8 cellular contexts compared by ENCODE assay signal in the genomic region with DNA sequence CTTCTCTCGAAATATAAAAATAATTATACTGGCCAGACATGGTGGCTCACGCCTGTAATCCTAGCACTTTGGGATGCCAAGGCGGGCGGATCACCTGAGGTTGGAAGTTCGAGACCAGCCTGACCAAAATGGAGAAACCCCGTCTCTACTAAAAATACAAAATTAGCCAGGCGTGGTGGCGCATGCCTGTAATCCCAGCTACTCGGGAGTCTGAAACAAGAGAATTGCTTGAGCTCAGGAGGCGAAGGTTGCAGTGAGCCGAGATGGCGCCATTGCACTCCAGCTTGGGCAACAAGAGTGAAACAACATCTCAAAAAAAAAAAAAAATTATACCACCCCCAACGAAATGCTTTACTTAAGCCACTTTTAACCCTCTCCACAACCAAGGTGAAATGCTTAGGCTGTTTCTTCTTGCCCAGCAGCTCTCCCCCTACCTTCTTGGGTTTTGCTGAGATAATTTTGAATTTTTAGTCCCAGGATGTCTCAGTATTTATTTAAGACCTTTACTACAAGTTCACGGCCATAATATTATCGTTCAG. TPM values are rescaled to one million over a fixed set of nuclear protein-coding genes. Genes with fewer than 3 reads are reported as not detected.
A peak's percentile ranks its signal among the peaks of the same experiment; 100 is the strongest.
DNase-seq lines count a peak whose midpoint lies in the region; TF ChIP-seq lines count a peak whose summit lies in the region.
"Not testable (repeated sequence)": the region's sequence is repeated elsewhere in the genome, so short reads cannot be mapped to it uniquely, and the experiment has no call there.

No MANE protein-coding gene starts in this region.

- not testable (repeated sequence) for H3K27me3 ChIP-seq in CD8-positive, alpha-beta memory T cell (ENCODE audit: insufficient read depth, low read length, poor library complexity, severe bottlenecking); HUES64 (ENCODE audit: insufficient read depth, low read length); mesenchymal stem cell (ENCODE audit: control insufficient read depth in 1 of 2, insufficient read depth in 1 of 2, low read length in 2 of 2); ovary; stomach smooth muscle (ENCODE audit: control insufficient read depth in 1 of 2, insufficient read depth in 2 of 2, low read length in 2 of 2)

- not testable (repeated sequence) for H3K14ac ChIP-seq in mesenchymal stem cell (ENCODE audit: low read length in 2 of 2)

- DNase-seq in CD8-positive, alpha-beta memory T cell; T-helper 2 cell treated with Interferon-gamma antibody and Interleukin-4, amounts not matched to agents 5 μg/mL and 100 μg/mL, for 36 hours (ENCODE audit: low spot score); fibroblast of pulmonary artery (ENCODE audit: low read depth); mesenchymal stem cell; ovary: not testable (repeated sequence)

- POLR2A ChIA-PET in CD8-positive, alpha-beta memory T cell (lab: Charles Lee), result interaction anchor here (0.6 to 2.7 kb wide), 3 partner anchors 7 to 1354 kb away, joined by 4 to 25 read pairs (median 22); partner anchors contain the start of genes HNRNPAB, HNRNPH1 and RUFY1

- H2BK15ac ChIP-seq in mesenchymal stem cell (ENCODE audit: low read depth, poor library complexity, severe bottlenecking), result not testable (repeated sequence)

- not testable (repeated sequence) for H3K27me3 Mint-ChIP-seq in CD8-positive, alpha-beta memory T cell; T-helper 2 cell treated with Interferon-gamma antibody and Interleukin-4, amounts not matched to agents 5 μg/mL and 100 μg/mL, for 36 hours (ENCODE audit: low read depth); brain

- H3K4me2 ChIP-seq in mesenchymal stem cell (ENCODE audit: low read length, poor library complexity, severe bottlenecking), result peak overlapping the region; percentile 19

- 81% methylated on average over 13 of the region's 15 CpGs for WGBS in HUES64
- 93% methylated on average over 12 of the region's 15 CpGs for WGBS in mesenchymal stem cell
- WGBS in ovary, 3 donors, result 77 to 80% (median 80%) methylated on average over 15 of the region's 15 CpGs

- not testable (repeated sequence) for H4K8ac ChIP-seq in mesenchymal stem cell (ENCODE audit: low read length)

- not testable (repeated sequence) for H3K36me3 ChIP-seq in CD8-positive, alpha-beta memory T cell (ENCODE audit: insufficient read depth, low read length); ovary
- H3K36me3 ChIP-seq in HUES64 (ENCODE audit: insufficient read depth, low read length), result peaks cover 24% of the 10 kb centered on the region
- peaks cover 23 to 24% of the 10 kb centered on the region in 2 experiments for H3K36me3 ChIP-seq in mesenchymal stem cell (ENCODE audit: control insufficient read depth in 1 of 2, insufficient read depth in 2 of 2, low read depth in 1 of 2, low read length in 2 of 2)
- H3K36me3 ChIP-seq in stomach smooth muscle (ENCODE audit: control insufficient read depth in 2 of 2, insufficient read depth in 2 of 2, low read length in 2 of 2), result peaks cover 9 to 11% of the 10 kb centered on the region in 2 donors

- H3K27ac ChIP-seq in CD8-positive, alpha-beta memory T cell (ENCODE audit: low read depth, low read length); mesenchymal stem cell (ENCODE audit: low read length, poor library complexity, severe bottlenecking); ovary: not testable (repeated sequence)
- H3K27ac ChIP-seq in HUES64 (ENCODE audit: low read depth, low read length) (peak overlapping the region; percentile 95), stomach smooth muscle (ENCODE audit: low read length) (peak overlapping the region; percentile 82)

- peak overlapping the region in 4 of 7 donors; percentile 19 to 96 (median 55) for H3K4me3 Mint-ChIP-seq in CD8-positive, alpha-beta memory T cell
- peak overlapping the region; percentile 95 for H3K4me3 Mint-ChIP-seq in T-helper 2 cell treated with Interferon-gamma antibody and Interleukin-4, amounts not matched to agents 5 μg/mL and 100 μg/mL, for 36 hours
- H3K4me3 Mint-ChIP-seq in brain, result peak overlapping the region; percentile 94 to 99 (median 99)

- H2AFZ ChIP-seq in mesenchymal stem cell (ENCODE audit: low read depth, low read length), result not testable (repeated sequence)

- not testable (repeated sequence) for H3K23ac ChIP-seq in mesenchymal stem cell (ENCODE audit: low read length in 2 of 2)

- intact Hi-C loops in ovary (cut with DNase I), result loop anchor here in 2 of 4 donors (2.0 to 10.0 kb wide), 3 partner anchors 56 to 1256 kb away; no protein-coding TSS in a partner anchor

- not testable (repeated sequence) for H2BK5ac ChIP-seq in mesenchymal stem cell (ENCODE audit: low read depth, low read length, poor library complexity, severe bottlenecking)

- not testable (repeated sequence) for H2BK12ac ChIP-seq in mesenchymal stem cell (ENCODE audit: low read length in 2 of 2)

- H3K79me1 ChIP-seq in mesenchymal stem cell (replicated peaks; ENCODE audit: low read length, poor library complexity, severe bottlenecking), result peaks cover 16% of the 10 kb centered on the region

- H3K4me1 ChIP-seq in CD8-positive, alpha-beta memory T cell (ENCODE audit: insufficient read depth, low read length), result peaks cover 13% of the 10 kb centered on the region
- not testable (repeated sequence) for H3K4me1 ChIP-seq in HUES64 (ENCODE audit: insufficient read depth, low read length); ovary (ENCODE audit: insufficient read depth)
- H3K4me1 ChIP-seq in mesenchymal stem cell (ENCODE audit: control insufficient read depth, insufficient read depth, low read depth, low read length) (peaks cover 15% of the 10 kb centered on the region), stomach smooth muscle (ENCODE audit: control insufficient read depth, insufficient read depth, low read length) (peaks cover 13% of the 10 kb centered on the region)

- not testable (repeated sequence) for TF ChIP-seq EP300 in ovary (IDR thresholded peaks at IDR 0.05)

- H3K4ac ChIP-seq in mesenchymal stem cell (ENCODE audit: low read depth in 1 of 2, low read length in 2 of 2), result not testable (repeated sequence)

- not testable (repeated sequence) for H3K9me3 Mint-ChIP-seq in CD8-positive, alpha-beta memory T cell; T-helper 2 cell treated with Interferon-gamma antibody and Interleukin-4, amounts not matched to agents 5 μg/mL and 100 μg/mL, for 36 hours; brain

- peaks cover 20 to 46% (median 32%) of the 10 kb centered on the region in 3 donors for H3K4me1 Mint-ChIP-seq in CD8-positive, alpha-beta memory T cell
- peaks cover 22% of the 10 kb centered on the region for H3K4me1 Mint-ChIP-seq in T-helper 2 cell treated with Interferon-gamma antibody and Interleukin-4, amounts not matched to agents 5 μg/mL and 100 μg/mL, for 36 hours (ENCODE audit: low read depth)
- H3K4me1 Mint-ChIP-seq in brain, result peaks cover 46% of the 10 kb centered on the region

- H2AK5ac ChIP-seq in mesenchymal stem cell (ENCODE audit: low read length, severe bottlenecking), result not testable (repeated sequence)

- not testable (repeated sequence) for H3K18ac ChIP-seq in mesenchymal stem cell (ENCODE audit: low read depth in 1 of 2, low read length in 2 of 2)

- H3K27ac Mint-ChIP-seq in CD8-positive, alpha-beta memory T cell, result peak overlapping the region in 1 of 8 donors; percentile 85
- H3K27ac Mint-ChIP-seq in T-helper 2 cell treated with Interferon-gamma antibody and Interleukin-4, amounts not matched to agents 5 μg/mL and 100 μg/mL, for 36 hours, result not testable (repeated sequence)
- H3K27ac Mint-ChIP-seq in brain, result peak overlapping the region; percentile 98 to 99 (median 98)

- TF ChIP-seq POLR2A in ovary (IDR thresholded peaks at IDR 0.05), result not testable (repeated sequence)

- H3K36me3 Mint-ChIP-seq in CD8-positive, alpha-beta memory T cell, result peaks cover 0 to 36% (median 5%) of the 10 kb centered on the region in 3 donors
- peaks cover 32% of the 10 kb centered on the region for H3K36me3 Mint-ChIP-seq in T-helper 2 cell treated with Interferon-gamma antibody and Interleukin-4, amounts not matched to agents 5 μg/mL and 100 μg/mL, for 36 hours (ENCODE audit: low read depth)
- H3K36me3 Mint-ChIP-seq in brain, result peaks cover 42% of the 10 kb centered on the region

- not testable (repeated sequence) for H4K91ac ChIP-seq in mesenchymal stem cell (ENCODE audit: low read length)

- not testable (repeated sequence) for H2BK120ac ChIP-seq in mesenchymal stem cell (ENCODE audit: low read depth, low read length)

- CTCF ChIA-PET in CD8-positive, alpha-beta memory T cell (lab: Charles Lee), result interaction anchor here (1.1 kb wide), 1 partner anchor 17 kb away, joined by 3 read pairs; no protein-coding TSS in a partner anchor

- not testable (repeated sequence) for H3K9me3 ChIP-seq in CD8-positive, alpha-beta memory T cell (ENCODE audit: low read length); HUES64 (ENCODE audit: insufficient read depth, low read depth, low read length); mesenchymal stem cell (ENCODE audit: control insufficient read depth, low read length); ovary; stomach smooth muscle (ENCODE audit: control insufficient read depth in 2 of 2, low read length in 2 of 2)

- H3K9ac ChIP-seq in HUES64 (ENCODE audit: low read depth, low read length), result peak overlapping the region; percentile 89
- H3K9ac ChIP-seq in mesenchymal stem cell (ENCODE audit: low read length), result peak overlapping the region; percentile 89
- not testable (repeated sequence) for H3K9ac ChIP-seq in stomach smooth muscle (ENCODE audit: low read length in 2 of 2)

- not testable (repeated sequence) for TF ChIP-seq CTCF in brain (conservative IDR thresholded peaks at IDR 0.05); fibroblast of pulmonary artery (IDR thresholded peaks at IDR 0.05; ENCODE audit: low read length, missing control alignments); ovary (IDR thresholded peaks at IDR 0.05)

- H3K4me3 ChIP-seq in CD8-positive, alpha-beta memory T cell (ENCODE audit: low read length), result not testable (repeated sequence)
- peak overlapping the region; percentile 74 for H3K4me3 ChIP-seq in HUES64 (ENCODE audit: low read length)
- peak overlapping the region; percentile 75 for H3K4me3 ChIP-seq in fibroblast of pulmonary artery (replicated peaks; ENCODE audit: low read depth, low read length)
- peak overlapping the region in 1 of 2 experiments; percentile 90 for H3K4me3 ChIP-seq in mesenchymal stem cell (ENCODE audit: insufficient read depth in 1 of 2, low read depth in 1 of 2, low read length in 2 of 2)
- H3K4me3 ChIP-seq in ovary, result peak overlapping the region; percentile 74
- H3K4me3 ChIP-seq in stomach smooth muscle (ENCODE audit: low read length in 2 of 2), result peak overlapping the region in 1 of 2 donors; percentile 92

RNA-seq across cellular contexts. Expression of gene RUFY1, which starts 8.0 kb away (rescaled TPM):
- 10 to 100 TPM; 40.4 to 41.9 TPM for total RNA-seq in CD8-positive, alpha-beta memory T cell
- polyA plus RNA-seq in CD8-positive, alpha-beta memory T cell, result 32.6 TPM
- 24.6 TPM for polyA plus RNA-seq in HUES64 (2013, experiment 1 of 2)
- 29.3 TPM for polyA plus RNA-seq in HUES64 (2013, experiment 2 of 2)
- 27.0 TPM for polyA plus RNA-seq in brain (ENCODE audit: insufficient read depth, low read depth, low replicate concordance)
- 21.5 TPM for polyA plus RNA-seq in mesenchymal stem cell (2013, experiment 1 of 2)
- 20.2 TPM for polyA plus RNA-seq in mesenchymal stem cell (2013, experiment 2 of 2)
- total RNA-seq in ovary, result 10 to 100 TPM; 35.6 to 47.2 (median 39.1) TPM
- 10 to 100 TPM; 31.4 to 53.6 TPM for polyA plus RNA-seq in ovary
